ENCODE assay signal across 8 cellular contexts in genomic region chr20:43590392-43591303, GRCh38. TPM values are rescaled to one million over a fixed set of nuclear protein-coding genes. Genes with fewer than 3 reads are reported as not detected.
DNase-seq lines count a peak whose midpoint lies in the region; ATAC-seq and TF ChIP-seq lines count a peak whose summit lies in the region.

TSS of gene IFT52 (plus strand) at chr20:43590937. CDS start at chr20:43594699, 3,762 bp downstream.

- H3K36me3 ChIP-seq in BLaER1 = peaks cover 23% of the 10 kb centered on the region
- H3K36me3 ChIP-seq in left lung = peaks cover 0 to 11% of the 10 kb centered on the region in 2 donors

- peaks cover 9% of the 10 kb centered on the region; the same call in 1 of the 2 replicates for H4K20me1 ChIP-seq in BLaER1

- peak; percentile 97 for DNase-seq in NCI-H748 (lab: John Stamatoyannopoulos, UW; ENCODE audit: unreplicated experiment)
- DNase-seq in activated CD4-positive, alpha-beta T cell treated with anti-CD3 and anti-CD28 coated beads, Interleukin-2, amount 50 U/mL, for 24 hours (ENCODE audit: low read depth in 1 of 2, low spot score in 1 of 2) = peak; percentile 77 to 83
- DNase-seq in left lung = peak; percentile 95 to 98
- DNase-seq in stimulated activated CD4-positive, alpha-beta T cell treated with anti-CD3 and anti-CD28 coated beads, Interleukin-2, amount 100 ng/mL, for 48 hours = peak; percentile 79

- peak within 1 kb of the TSS; percentile 91 for H3K9ac ChIP-seq in BLaER1

- H3K4me2 ChIP-seq in BLaER1 = peak within 1 kb of the TSS; percentile 89

- TF ChIP-seq CTCF in left lung (IDR thresholded peaks at IDR 0.05) = no peak

- peak within 1 kb of the TSS; percentile 90 for H3K4me3 Mint-ChIP-seq in dendritic cell treated with granulocyte-macrophage colony-stimulating factor and Interleukin-4, amounts not matched to agents 40 ng/mL and 50 ng/mL, for 4 days

- H3K4me3 ChIP-seq in BLaER1 (peak within 1 kb of the TSS; percentile 95), left lung (peak within 1 kb of the TSS; percentile 91 to 92)

- peaks cover 15% of the 10 kb centered on the region for H3K4me1 Mint-ChIP-seq in dendritic cell treated with granulocyte-macrophage colony-stimulating factor and Interleukin-4, amounts not matched to agents 40 ng/mL and 50 ng/mL, for 4 days (ENCODE audit: low read depth)

- H3K9me3 ChIP-seq in BLaER1 = no peaks in the 10 kb centered on the region
- H3K9me3 ChIP-seq in left lung = no peaks in the 10 kb centered on the region

- H3K4me1 ChIP-seq in BLaER1 (peaks cover 19% of the 10 kb centered on the region), left lung (peaks cover 0 to 17% of the 10 kb centered on the region in 2 donors)

- intact Hi-C loops in dendritic cell treated with granulocyte-macrophage colony-stimulating factor and Interleukin-4, amounts not matched to agents 40 ng/mL and 50 ng/mL, for 4 days (cut with micrococcal nuclease) = loop anchor here (1.0 to 2.0 kb wide), 2 partner anchors 76 kb away; partner anchors contain the start of gene MYBL2
- intact Hi-C loops in left lung (cut with DNase I) = no loop called here

- no peaks in the 10 kb centered on the region for H3K9me3 Mint-ChIP-seq in dendritic cell treated with granulocyte-macrophage colony-stimulating factor and Interleukin-4, amounts not matched to agents 40 ng/mL and 50 ng/mL, for 4 days

- peak within 1 kb of the TSS; percentile 92 for H3K27ac Mint-ChIP-seq in dendritic cell treated with granulocyte-macrophage colony-stimulating factor and Interleukin-4, amounts not matched to agents 40 ng/mL and 50 ng/mL, for 4 days

- H3K27ac ChIP-seq in BLaER1 = peak within 1 kb of the TSS; percentile 96
- peak within 1 kb of the TSS; percentile 77 to 90 for H3K27ac ChIP-seq in left lung

- no peaks in the 10 kb centered on the region for H3K27me3 Mint-ChIP-seq in dendritic cell treated with granulocyte-macrophage colony-stimulating factor and Interleukin-4, amounts not matched to agents 40 ng/mL and 50 ng/mL, for 4 days

- peaks cover 24% of the 10 kb centered on the region for H3K36me3 Mint-ChIP-seq in dendritic cell treated with granulocyte-macrophage colony-stimulating factor and Interleukin-4, amounts not matched to agents 40 ng/mL and 50 ng/mL, for 4 days (ENCODE audit: low read depth)

- ATAC-seq in GM19328 (IDR thresholded peaks at IDR 0.05; ENCODE audit: unreplicated experiment) (peak; percentile 99), HG03520 (IDR thresholded peaks at IDR 0.05; ENCODE audit: unreplicated experiment) (peak; percentile 98), left lung (peak; percentile 99)

- H3K27me3 ChIP-seq in BLaER1 (no peaks in the 10 kb centered on the region), left lung (no peaks in the 10 kb centered on the region)

RNA-seq across cellular contexts. Expression of gene IFT52, which starts in this region (rescaled TPM):
- 10 to 100 TPM; 19.4 to 20.8 TPM for total RNA-seq in left lung

Comparison
In these comparisons a context has a peak if more than half of its experiments do, and no peak if none do; other contexts are left out.
1. Peak in every context shown above with its lines: DNase-seq, ATAC-seq, H3K4me3 ChIP-seq and H3K27ac ChIP-seq.